Comparison of ENCODE assay signal across 12 cellular contexts in genomic region chr2:213001285-213001910, GRCh38.
DNase-seq lines count a peak whose midpoint lies in the region; ATAC-seq and TF ChIP-seq lines count a peak whose summit lies in the region.
"Had no signal": no experiment of that assay in that cellular context is flagged by ENCODE, and none has a peak within 500 bp of the region (broad histone marks: within the 10 kb centered on the region; RNA-seq: fewer than 3 reads in every experiment).

No MANE protein-coding gene starts in this region.

- H3K27ac ChIP-seq in OCI-LY3 (ENCODE audit: low read length) (no peak overlapping the region), esophagus muscularis mucosa (replicated peaks in 1 of 4) (peak overlapping the region in 3 of 4 donors; percentile 12 to 21 (median 15))
- H3K27ac ChIP-seq: KMS-11 had no signal

- H3K27me3 ChIP-seq in OCI-LY3 (ENCODE audit: low read depth, low read length) = no peaks in the 10 kb centered on the region
- H3K27me3 ChIP-seq in esophagus muscularis mucosa = no peaks in the 10 kb centered on the region
- H3K27me3 ChIP-seq: uterus had no signal

- WGBS in esophagus muscularis mucosa = 26% methylated on average over 3 of the region's 3 CpGs

- H3K4me1 ChIP-seq in OCI-LY3 (ENCODE audit: low read length) = peaks cover 12% of the 10 kb centered on the region
- peaks cover 9 to 36% (median 21%) of the 10 kb centered on the region in 4 donors for H3K4me1 ChIP-seq in esophagus muscularis mucosa
- H3K4me1 ChIP-seq: uterus had no signal

- no peak for TF ChIP-seq POLR2A in esophagus muscularis mucosa (IDR thresholded peaks at IDR 0.05; ENCODE audit: low read depth)

- H4K20me1 ChIP-seq in OCI-LY3 (ENCODE audit: insufficient read depth, low read length) = no peaks in the 10 kb centered on the region

- peak overlapping the region; percentile 69 for H3K4me3 Mint-ChIP-seq in T-helper 2 cell treated with Interferon-gamma antibody and Interleukin-4, amounts not matched to agents 5 μg/mL and 100 μg/mL, for 36 hours

- H3K4me3 ChIP-seq in OCI-LY3 (ENCODE audit: low read length) = 0 out of 2 replicates have a peak overlapping the region, but pooled peaks have one; percentile 8
- peak overlapping the region in 3 of 4 donors; percentile 0 to 10 (median 0) for H3K4me3 ChIP-seq in esophagus muscularis mucosa

- H3K9me3 ChIP-seq in OCI-LY3 (ENCODE audit: insufficient read depth, low read length) (no peaks in the 10 kb centered on the region), esophagus muscularis mucosa (no peaks in the 10 kb centered on the region)
- H3K9me3 ChIP-seq: uterus had no signal

- no peak for TF ChIP-seq EP300 in esophagus muscularis mucosa (IDR thresholded peaks at IDR 0.05)

- H3K4me2 ChIP-seq in OCI-LY3 (ENCODE audit: low read length) = peak overlapping the region; percentile 51
- H3K4me2 ChIP-seq: KMS-11 had no signal

- no peaks in the 10 kb centered on the region for H3K79me2 ChIP-seq in OCI-LY3 (ENCODE audit: low read length)

- peaks cover 33% of the 10 kb centered on the region for H3K27me3 Mint-ChIP-seq in T-helper 2 cell treated with Interferon-gamma antibody and Interleukin-4, amounts not matched to agents 5 μg/mL and 100 μg/mL, for 36 hours (ENCODE audit: low read depth)

- TF ChIP-seq CTCF in OCI-LY3 (IDR thresholded peaks at IDR 0.05; ENCODE audit: low read depth, low read length) (no peak), esophagus muscularis mucosa (IDR thresholded peaks at IDR 0.05) (no peak)

- H3K36me3 ChIP-seq in OCI-LY3 (replicated peaks; ENCODE audit: low read depth, low read length) = no peaks in the 10 kb centered on the region
- H3K36me3 ChIP-seq in esophagus muscularis mucosa = no peaks in the 10 kb centered on the region
- H3K36me3 ChIP-seq: uterus had no signal

- H3K4me1 Mint-ChIP-seq in T-helper 2 cell treated with Interferon-gamma antibody and Interleukin-4, amounts not matched to agents 5 μg/mL and 100 μg/mL, for 36 hours (ENCODE audit: low read depth) = peaks cover 13% of the 10 kb centered on the region

- 0 out of 2 replicates have a peak overlapping the region, but pooled peaks have one; percentile 2 for H2AFZ ChIP-seq in OCI-LY3 (ENCODE audit: low read depth, low read length)

- H3K9me3 Mint-ChIP-seq in T-helper 2 cell treated with Interferon-gamma antibody and Interleukin-4, amounts not matched to agents 5 μg/mL and 100 μg/mL, for 36 hours = no peaks in the 10 kb centered on the region

- no peak for ATAC-seq in HG02840 (IDR thresholded peaks at IDR 0.05; ENCODE audit: low FRiP score, unreplicated experiment)

- peaks cover 8% of the 10 kb centered on the region for H3K36me3 Mint-ChIP-seq in T-helper 2 cell treated with Interferon-gamma antibody and Interleukin-4, amounts not matched to agents 5 μg/mL and 100 μg/mL, for 36 hours (ENCODE audit: low read depth)

- H3K9ac ChIP-seq in OCI-LY3 (ENCODE audit: low read length) = no peak overlapping the region
- H3K9ac ChIP-seq: KMS-11 had no signal

- no peak for DNase-seq in T-helper 2 cell treated with Interferon-gamma antibody and Interleukin-4, amounts not matched to agents 5 μg/mL and 100 μg/mL, for 36 hours (ENCODE audit: low spot score)
- DNase-seq in T-helper 2 cell = no peak
- no peak for DNase-seq in esophagus muscularis mucosa (ENCODE audit: extremely low spot score)
- peak; percentile 6 for DNase-seq in renal cortical epithelial cell (ENCODE audit: low read depth)
- no peak for DNase-seq in DMS53 (lab: John Stamatoyannopoulos, UW)
- DNase-seq in superior temporal gyrus (ENCODE audit: extremely low spot score) = no peak
- DNase-seq: erythroblast, small intestine, uterus had no signal

- H3K27ac Mint-ChIP-seq in T-helper 2 cell treated with Interferon-gamma antibody and Interleukin-4, amounts not matched to agents 5 μg/mL and 100 μg/mL, for 36 hours = peak overlapping the region; percentile 79

- intact Hi-C loops in esophagus muscularis mucosa (cut with DNase I) = no loop called here
